In the genomic region with DNA sequence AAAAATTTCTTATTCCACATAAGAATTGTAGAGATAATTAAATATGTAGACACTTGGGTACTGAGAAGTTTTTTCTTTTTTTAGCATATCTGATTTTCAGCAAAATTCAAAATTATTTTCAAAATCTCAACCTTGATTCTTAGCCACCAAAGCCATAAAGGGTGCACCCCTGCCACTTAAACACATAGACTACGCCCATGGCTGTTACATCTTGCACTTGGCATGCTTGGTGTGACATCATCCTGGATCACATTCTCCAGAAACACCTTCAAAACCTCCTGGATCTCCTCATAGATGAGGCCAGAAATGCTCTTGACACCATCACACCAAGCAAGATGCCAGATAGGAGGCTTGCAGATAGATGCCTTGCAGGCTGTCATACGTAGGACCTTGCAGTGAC, we compare ENCODE assay signal across 27 cellular contexts.
"Had no signal": no experiment of that assay in that cellular context is flagged by ENCODE, and none has a peak within 500 bp of the region (broad histone marks: within the 10 kb centered on the region; RNA-seq: fewer than 3 reads in every experiment).

No MANE protein-coding gene starts in this region.

- H3K36me3 ChIP-seq: sigmoid colon, spleen, thyroid gland had no signal

- H3K4me1 Mint-ChIP-seq: brain, naive B cell, T-helper 17 cell had no signal

- FAIRE-seq: endometrium, keratinocyte had no signal

- H3K9me3 ChIP-seq: thyroid gland had no signal

- H3K27ac ChIP-seq: foreskin keratinocyte, sigmoid colon, spleen, thyroid gland had no signal

- H3K4me3 ChIP-seq: mucosa of descending colon, sigmoid colon, spleen, thyroid gland had no signal

- DNase-seq: activated CD4-positive, alpha-beta memory T cell treated with anti-CD3 and anti-CD28 coated beads, Interleukin-2, amount 10 ng/mL, durations not matched to agents 7 days and 5 days; activated CD4-positive, alpha-beta T cell treated with anti-CD3 and anti-CD28 coated beads for 4 hours; activated CD4-positive, CD25-positive, alpha-beta regulatory T cell; activated gamma-delta T cell; activated naive CD4-positive, alpha-beta T cell treated with anti-CD3 and anti-CD28 coated beads, Interleukin-2, amount 50 U/mL, for 16 hours; activated naive CD8-positive, alpha-beta T cell treated with anti-CD3 and anti-CD28 coated beads, Interleukin-2, amount 50 U/mL, for 24 hours; anterior cingulate cortex; effector CD4-positive, alpha-beta T cell; left colon; mesendoderm; mucosa of descending colon; naive B cell; retina; sigmoid colon; spleen; stimulated activated CD4-positive, alpha-beta T cell treated with anti-CD3 and anti-CD28 coated beads, Interleukin-4, amount 100 ng/mL, for 24 hours; stimulated activated naive CD8-positive, alpha-beta T cell treated with anti-CD3 and anti-CD28 coated beads, Interleukin-15, Interleukin-2, amounts not matched to agents 100 U/mL and 50 U/mL, for 24 hours; substantia nigra; T-helper 17 cell; thyroid gland had no signal

- H3K4me1 ChIP-seq: foreskin keratinocyte, sigmoid colon, thyroid gland had no signal

- ATAC-seq: left colon, mucosa of descending colon, T-helper 17 cell had no signal

- H3K27ac Mint-ChIP-seq: activated CD4-positive, alpha-beta memory T cell treated with anti-CD3 and anti-CD28 coated beads, Interleukin-2, amount 10 ng/mL, durations not matched to agents 7 days and 5 days; activated naive CD8-positive, alpha-beta T cell treated with anti-CD3 and anti-CD28 coated beads, Interleukin-2, amount 50 U/mL, for 24 hours; activated T-helper 1 cell treated with anti-CD3 and anti-CD28 coated beads, Interleukin-12 subunit alpha, Interleukin-12 subunit beta, Interleukin-2, Interleukin-4 antibody, amounts not matched to agents 30 ng/mL and 10 ng/mL and 1 ng/mL, durations not matched to agents 14 hours and 24 hours and 36 hours; brain; dendritic cell treated with granulocyte-macrophage colony-stimulating factor and Interleukin-4, amounts not matched to agents 40 ng/mL and 50 ng/mL, for 4 days; progenitor cell of endocrine pancreas; T-helper 17 cell had no signal

- H3K4me3 Mint-ChIP-seq: activated CD4-positive, alpha-beta memory T cell treated with anti-CD3 and anti-CD28 coated beads, Interleukin-2, amount 10 ng/mL, durations not matched to agents 7 days and 5 days; activated naive CD8-positive, alpha-beta T cell treated with anti-CD3 and anti-CD28 coated beads, Interleukin-2, amount 50 U/mL, for 24 hours; activated T-helper 1 cell treated with anti-CD3 and anti-CD28 coated beads, Interleukin-12 subunit alpha, Interleukin-12 subunit beta, Interleukin-2, Interleukin-4 antibody, amounts not matched to agents 30 ng/mL and 10 ng/mL and 1 ng/mL, durations not matched to agents 14 hours and 24 hours and 36 hours; brain; dendritic cell treated with granulocyte-macrophage colony-stimulating factor and Interleukin-4, amounts not matched to agents 40 ng/mL and 50 ng/mL, for 4 days; naive B cell; T-helper 17 cell had no signal

- H3K27me3 ChIP-seq: foreskin keratinocyte, sigmoid colon, spleen, thyroid gland had no signal

- H3K27me3 Mint-ChIP-seq: naive B cell, progenitor cell of endocrine pancreas had no signal
